In the genomic region with DNA sequence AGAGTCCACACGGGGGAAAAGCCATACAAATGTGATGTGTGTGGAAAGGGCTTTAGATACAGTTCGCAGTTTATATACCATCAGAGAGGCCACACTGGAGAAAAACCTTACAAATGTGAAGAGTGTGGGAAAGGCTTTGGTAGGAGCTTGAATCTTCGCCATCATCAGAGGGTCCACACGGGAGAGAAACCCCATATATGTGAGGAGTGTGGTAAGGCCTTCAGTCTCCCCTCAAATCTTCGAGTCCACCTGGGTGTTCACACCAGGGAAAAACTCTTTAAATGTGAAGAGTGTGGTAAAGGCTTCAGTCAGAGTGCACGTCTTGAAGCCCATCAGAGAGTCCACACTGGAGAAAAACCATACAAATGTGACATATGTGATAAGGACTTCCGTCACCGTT, we compare ENCODE assay signal across 1 cellular context.
A peak's percentile ranks its signal among the peaks of the same experiment; 100 is the strongest.
TF ChIP-seq lines count a peak whose summit lies in the region.

No MANE protein-coding gene starts in this region.

TF ChIP-seq in HepG2, 621 proteins besides CTCF, POLR2A, EP300 and RAD21:
- TF ChIP-seq NBN (conservative IDR thresholded peaks at IDR 0.05): no peak
- peak; percentile 28 for TF ChIP-seq RBM22 (optimal IDR thresholded peaks at IDR 0.05; ENCODE audit: low read length)
